ENCODE assay signal across 15 cellular contexts in the genomic region with DNA sequence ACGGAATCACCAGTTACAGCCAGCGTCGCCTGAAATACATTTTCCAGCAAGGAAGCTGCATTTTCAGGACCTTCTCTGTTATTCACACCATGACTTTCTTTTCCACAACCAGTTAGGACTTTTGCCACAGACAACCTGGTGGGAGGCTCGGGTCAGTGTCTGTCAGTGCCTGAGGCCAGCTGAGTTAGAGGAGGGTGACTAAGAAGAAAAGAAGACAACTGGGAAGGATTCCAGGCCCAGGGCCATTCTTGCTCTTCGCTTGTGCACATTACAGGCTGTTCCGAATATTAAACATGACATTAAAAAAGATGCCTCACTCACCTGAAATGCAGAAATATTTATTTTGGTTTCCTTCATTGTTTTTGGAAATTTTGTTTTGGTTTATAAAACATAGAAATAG. TPM values are rescaled to one million over a fixed set of nuclear protein-coding genes. Genes with fewer than 3 reads are reported as not detected.
A peak's percentile ranks its signal among the peaks of the same experiment; 100 is the strongest.
DNase-seq lines count a peak whose midpoint lies in the region; ATAC-seq and TF ChIP-seq lines count a peak whose summit lies in the region.
"Had no signal": no experiment of that assay in that cellular context is flagged by ENCODE, and none has a peak within 500 bp of the region (broad histone marks: within the 10 kb centered on the region; RNA-seq: fewer than 3 reads in every experiment).

No MANE protein-coding gene starts in this region.

- H3K4me3 ChIP-seq in brain microvascular endothelial cell (ENCODE audit: low read depth, low read length) (no peak overlapping the region), gastrocnemius medialis (no peak overlapping the region), transverse colon (no peak overlapping the region)
- H3K4me3 ChIP-seq: mucosa of descending colon, prostate gland had no signal

- in situ Hi-C loops in brain microvascular endothelial cell (cut with HindIII; ENCODE audit: low pct_ligation_motif_present, low sequenced_read_pairs), result no loop called here
- in situ Hi-C loops in gastrocnemius medialis (cut with MboI; ENCODE audit: low sequenced_read_pairs in 4 of 4), result loop anchor here in 2 of 4 donors (10.0 to 25.0 kb wide), 2 partner anchors 60 to 382 kb away; a partner anchor contains a TSS
- in situ Hi-C loops in transverse colon (cut with MboI; ENCODE audit: low pct_ligation_motif_present in 1 of 4, low pct_unique_long_range_greater_than_20kb in 1 of 4, low sequenced_read_pairs in 3 of 4), result no loop called here

- DNase-seq in HT1080 (ENCODE audit: low read depth) (peak; percentile 10), brain microvascular endothelial cell (peak; percentile 40), glomerular visceral epithelial cell (ENCODE audit: extremely low spot score) (peak; percentile 14), gastrocnemius medialis (peak; percentile 59 to 77), LoVo (ENCODE audit: low spot score) (no peak), NCI-H187 treated with DMSO at 0.1 percent for 48 hours (lab: John Stamatoyannopoulos, UW) (no peak), pons (ENCODE audit: low spot score) (no peak), transverse colon (no peak)
- DNase-seq: activated T-cell treated with anti-CD3 and anti-CD28 coated beads, Interleukin-2, amount 50 U/mL, for 4 hours; amygdala; effector memory CD8-positive, alpha-beta T cell; mucosa of descending colon; NCI-H2171 treated with DMSO at 0.1 percent for 48 hours had no signal

- H3K36me3 ChIP-seq in brain microvascular endothelial cell (replicated peaks) (no peaks in the 10 kb centered on the region), gastrocnemius medialis (peaks cover 0 to 52% of the 10 kb centered on the region in 2 donors), transverse colon (no peaks in the 10 kb centered on the region)

- no peak for TF ChIP-seq CTCF in brain microvascular endothelial cell (IDR thresholded peaks at IDR 0.05; ENCODE audit: low read depth, low read length, missing control alignments)
- no peak for TF ChIP-seq CTCF in gastrocnemius medialis (IDR thresholded peaks at IDR 0.05 in 4 of 5, conservative IDR thresholded peaks at IDR 0.05 in 1 of 5)
- no peak for TF ChIP-seq CTCF in transverse colon (IDR thresholded peaks at IDR 0.05)

- WGBS in transverse colon (ENCODE audit: low coverage in 1 of 2), 2 donors, result 78 to 82% methylated on average over 4 to 6 of the region's 6 CpGs

- intact Hi-C loops in gastrocnemius medialis (cut with DNase I; ENCODE audit: low total_unique reads), result no loop called here
- intact Hi-C loops in transverse colon (cut with DNase I; ENCODE audit: low total_unique reads), result no loop called here

- no peaks in the 10 kb centered on the region for H3K9me3 ChIP-seq in gastrocnemius medialis
- no peaks in the 10 kb centered on the region for H3K9me3 ChIP-seq in transverse colon
- H3K9me3 ChIP-seq: mucosa of descending colon, prostate gland had no signal

- no peak for TF ChIP-seq EP300 in transverse colon (IDR thresholded peaks at IDR 0.05; ENCODE audit: low read depth)

- H3K4me1 ChIP-seq in gastrocnemius medialis, result peaks cover 38 to 57% of the 10 kb centered on the region in 2 donors
- no peaks in the 10 kb centered on the region for H3K4me1 ChIP-seq in transverse colon
- H3K4me1 ChIP-seq: prostate gland had no signal

- H3K27ac ChIP-seq in brain microvascular endothelial cell (no peak overlapping the region), gastrocnemius medialis (peak overlapping the region; percentile 69 to 85 (median 78)), transverse colon (no peak overlapping the region)
- H3K27ac ChIP-seq: C4-2B, prostate gland had no signal

- TF ChIP-seq POLR2A in gastrocnemius medialis (IDR thresholded peaks at IDR 0.05) (no peak), transverse colon (IDR thresholded peaks at IDR 0.05) (no peak)

- H3K27me3 ChIP-seq in brain microvascular endothelial cell (replicated peaks) (no peaks in the 10 kb centered on the region), gastrocnemius medialis (no peaks in the 10 kb centered on the region), transverse colon (no peaks in the 10 kb centered on the region)

- peak; percentile 34 to 44 for ATAC-seq in gastrocnemius medialis
- ATAC-seq: activated T-cell treated with anti-CD3 and anti-CD28 coated beads, Interleukin-2, amount 50 U/mL, for 4 hours; effector memory CD8-positive, alpha-beta T cell; mucosa of descending colon had no signal

RNA-seq across cellular contexts. Expression of a gene that starts 21.4 kb away (rescaled TPM):
- total RNA-seq in HT1080 (2014; rRNA removed; shearing (Covaris generic)), result 37.1 and 37.3 TPM in 2 replicates
- polyA plus RNA-seq in HT1080 (2015; cell fraction: cytosol; rRNA removed), result 35.6 and 39.1 TPM in 2 replicates
- 51.2 and 55.4 TPM in 2 replicates for polyA plus RNA-seq in HT1080 (2015; cell fraction: nucleus; rRNA removed)
- 1 to 10 TPM in 2 of 4 donors, under 1 TPM in 1, not detected in 1; 0.75 to 2.7 (median 2.2) TPM for total RNA-seq in gastrocnemius medialis
- 1 to 10 TPM; 1.5 to 5.6 (median 4.1) TPM for total RNA-seq in transverse colon

Comparison
In these comparisons a context has a peak if more than half of its experiments do, and no peak if none do; other contexts are left out.
1. DNase-seq: peak in HT1080 (single experiment), brain microvascular endothelial cell (single experiment), glomerular visceral epithelial cell (single experiment) and gastrocnemius medialis (2 of 2); none in LoVo (single experiment), NCI-H187 treated with DMSO at 0.1 percent for 48 hours (single experiment), pons (single experiment) and transverse colon (single experiment).
2. H3K27ac ChIP-seq: peak in gastrocnemius medialis (4 of 4); none in brain microvascular endothelial cell (single experiment) and transverse colon (0 of 4).